In the genomic region with DNA sequence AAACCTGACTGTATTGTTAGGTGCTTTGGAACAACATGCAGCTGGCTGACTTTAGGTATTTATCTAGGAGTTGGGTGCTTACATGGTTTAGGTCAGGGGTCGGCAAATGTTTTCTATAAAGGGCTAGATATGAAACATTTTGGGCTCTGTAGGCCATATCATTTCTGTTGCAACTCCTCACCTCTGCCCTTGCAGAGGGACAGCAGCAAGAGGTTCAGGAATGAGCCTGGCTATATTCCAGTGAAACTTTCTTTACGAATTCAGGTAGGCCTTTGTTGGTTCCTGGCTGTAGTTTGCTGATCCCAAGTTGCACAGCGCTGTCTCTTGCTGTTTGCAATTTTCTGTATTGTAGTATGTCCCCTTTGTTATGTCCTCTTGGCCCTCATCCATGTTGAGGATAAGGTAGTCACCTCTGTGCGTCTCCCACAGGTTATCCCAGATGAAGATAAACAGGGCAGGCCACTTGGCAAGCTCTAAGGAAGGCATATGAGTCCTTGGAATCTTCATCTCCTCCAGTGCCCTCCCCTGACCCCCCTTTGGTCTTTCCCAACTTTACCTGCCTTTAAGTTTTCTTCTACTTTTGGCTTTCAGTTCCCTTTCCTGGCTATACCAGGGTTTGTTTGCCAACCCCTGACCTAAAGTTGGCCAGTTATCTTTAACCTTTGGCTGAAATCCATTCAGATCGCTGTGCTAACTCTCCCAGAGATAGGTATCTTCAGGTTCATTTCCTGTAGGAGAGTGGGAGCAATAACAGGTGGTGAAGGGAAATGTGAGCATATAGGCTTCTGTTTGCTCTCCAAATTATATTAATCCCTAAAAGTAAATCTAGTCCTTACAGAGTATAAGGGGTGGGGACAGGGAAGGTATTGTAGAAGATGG, we compare ENCODE assay signal across 33 cellular contexts. TPM values are rescaled to one million over a fixed set of nuclear protein-coding genes. Genes with fewer than 3 reads are reported as not detected.
DNase-seq lines count a peak whose midpoint lies in the region; ATAC-seq, FAIRE-seq and TF ChIP-seq lines count a peak whose summit lies in the region.
"Had no signal": no experiment of that assay in that cellular context is flagged by ENCODE, and none has a peak within 500 bp of the region (broad histone marks: within the 10 kb centered on the region; RNA-seq: fewer than 3 reads in every experiment).

No MANE protein-coding gene starts in this region.

- TF ChIP-seq POLR2A in testis (IDR thresholded peaks at IDR 0.05): no peak

- H3K27ac ChIP-seq in epithelial cell of prostate (peak overlapping the region; percentile 40), testis (no peak overlapping the region), left lung (no peak overlapping the region)
- H3K27ac ChIP-seq: brain microvascular endothelial cell, HL-60, lower lobe of right lung had no signal

- no peaks in the 10 kb centered on the region for H3K9me3 ChIP-seq in testis
- no peaks in the 10 kb centered on the region for H3K9me3 ChIP-seq in left lung
- H3K9me3 ChIP-seq: lower lobe of right lung had no signal

- H3K36me3 Mint-ChIP-seq in progenitor cell of endocrine pancreas (ENCODE audit: insufficient read depth): peaks cover 22% of the 10 kb centered on the region

- TF ChIP-seq CTCF in progenitor cell of endocrine pancreas (IDR thresholded peaks at IDR 0.05; ENCODE audit: unreplicated experiment): no peak
- no peak for TF ChIP-seq CTCF in testis (IDR thresholded peaks at IDR 0.05)
- TF ChIP-seq CTCF in left lung (IDR thresholded peaks at IDR 0.05): no peak

- intact Hi-C loops in testis (cut with DNase I; ENCODE audit: low total_unique reads) (no loop called here), left lung (cut with DNase I) (no loop called here)

- ATAC-seq in left lung: no peak
- ATAC-seq: activated CD8-positive, alpha-beta memory T cell treated with anti-CD3 and anti-CD28 coated beads, Interleukin-2, amount 10 ng/mL, durations not matched to agents 7 days and 5 days; activated T-cell treated with anti-CD3 and anti-CD28 coated beads, Interleukin-2, amount 50 U/mL, for 72 hours; HCT116; lower lobe of right lung; WTC11 had no signal

- H3K9me3 Mint-ChIP-seq in progenitor cell of endocrine pancreas (ENCODE audit: low read depth): no peaks in the 10 kb centered on the region
- H3K9me3 Mint-ChIP-seq: activated CD4-positive, alpha-beta T cell treated with anti-CD3 and anti-CD28 coated beads, Interleukin-2, amount 10 ng/mL, durations not matched to agents 7 days and 5 days; activated naive CD4-positive, alpha-beta T cell treated with anti-CD3 and anti-CD28 coated beads, Interleukin-2, amount 10 ng/mL, durations not matched to agents 7 days and 5 days; activated T-cell treated with anti-CD3 and anti-CD28 coated beads, Interleukin-2, amount 50 U/mL, for 72 hours; nephron; WTC11 had no signal

- peak overlapping the region; percentile 40 for H3K27ac Mint-ChIP-seq in progenitor cell of endocrine pancreas
- H3K27ac Mint-ChIP-seq: activated CD4-positive, alpha-beta T cell treated with anti-CD3 and anti-CD28 coated beads, Interleukin-2, amount 10 ng/mL, durations not matched to agents 7 days and 5 days; activated CD8-positive, alpha-beta memory T cell treated with anti-CD3 and anti-CD28 coated beads, Interleukin-2, amount 10 ng/mL, durations not matched to agents 7 days and 5 days; activated naive CD4-positive, alpha-beta T cell treated with anti-CD3 and anti-CD28 coated beads, Interleukin-2, amount 10 ng/mL, durations not matched to agents 7 days and 5 days; activated T-cell treated with anti-CD3 and anti-CD28 coated beads, Interleukin-2, amount 50 U/mL, for 72 hours; nephron; WTC11 had no signal

- H3K4me3 ChIP-seq in testis: no peak overlapping the region
- H3K4me3 ChIP-seq in left lung: no peak overlapping the region
- H3K4me3 ChIP-seq: lower lobe of right lung had no signal

- DNase-seq in HuH-7.5 (ENCODE audit: low spot score) (peak; percentile 22), NCI-H82 (lab: John Stamatoyannopoulos, UW) (peak; percentile 73), epithelial cell of prostate (ENCODE audit: low read depth, low spot score) (no peak), progenitor cell of endocrine pancreas (ENCODE audit: low spot score, unreplicated experiment) (no peak), RCC 7860 (ENCODE audit: low spot score) (no peak), testis (no peak), left lung (no peak)
- DNase-seq: activated CD4-positive, alpha-beta T cell treated with anti-CD3 and anti-CD28 coated beads, Interleukin-2, amount 10 ng/mL, durations not matched to agents 7 days and 5 days; activated CD8-positive, alpha-beta memory T cell treated with anti-CD3 and anti-CD28 coated beads, Interleukin-2, amount 10 ng/mL, durations not matched to agents 7 days and 5 days; activated naive CD4-positive, alpha-beta T cell treated with anti-CD3 and anti-CD28 coated beads, Interleukin-2, amount 10 ng/mL, durations not matched to agents 7 days and 5 days; activated T-cell treated with anti-CD3 and anti-CD28 coated beads, Interleukin-2, amount 50 U/mL, for 72 hours; brain microvascular endothelial cell; C1 segment of cervical spinal cord; Calu3; Kasumi-1; lower lobe of right lung; NCI-H1048; NCI-H187 treated with DMSO at 0.1 percent for 48 hours; NCI-H2227 treated with DMSO at 0.1 percent for 48 hours; NCI-H774; OCI-M1; retina; SHP77 treated with DMSO at 0.1 percent for 48 hours; stimulated activated CD4-positive, alpha-beta T cell treated with anti-CD3 and anti-CD28 coated beads, Interleukin-4, amount 100 ng/mL, for 1 hour; substantia nigra; SW 1271; T1000 had no signal

- no peak overlapping the region for H3K4me3 Mint-ChIP-seq in progenitor cell of endocrine pancreas (ENCODE audit: low read depth)
- H3K4me3 Mint-ChIP-seq: activated CD4-positive, alpha-beta T cell treated with anti-CD3 and anti-CD28 coated beads, Interleukin-2, amount 10 ng/mL, durations not matched to agents 7 days and 5 days; activated CD8-positive, alpha-beta memory T cell treated with anti-CD3 and anti-CD28 coated beads, Interleukin-2, amount 10 ng/mL, durations not matched to agents 7 days and 5 days; activated naive CD4-positive, alpha-beta T cell treated with anti-CD3 and anti-CD28 coated beads, Interleukin-2, amount 10 ng/mL, durations not matched to agents 7 days and 5 days; activated T-cell treated with anti-CD3 and anti-CD28 coated beads, Interleukin-2, amount 50 U/mL, for 72 hours; nephron; WTC11 had no signal

- peaks cover 17% of the 10 kb centered on the region for H3K4me1 ChIP-seq in testis
- H3K4me1 ChIP-seq in left lung: no peaks in the 10 kb centered on the region

- FAIRE-seq in RCC 7860 (lab: Jason Lieb, UNC): no peak
- FAIRE-seq: GM12892, keratinocyte had no signal

- no peaks in the 10 kb centered on the region for H3K27me3 Mint-ChIP-seq in progenitor cell of endocrine pancreas
- H3K27me3 Mint-ChIP-seq: activated CD4-positive, alpha-beta T cell treated with anti-CD3 and anti-CD28 coated beads, Interleukin-2, amount 10 ng/mL, durations not matched to agents 7 days and 5 days; activated CD8-positive, alpha-beta memory T cell treated with anti-CD3 and anti-CD28 coated beads, Interleukin-2, amount 10 ng/mL, durations not matched to agents 7 days and 5 days; activated naive CD4-positive, alpha-beta T cell treated with anti-CD3 and anti-CD28 coated beads, Interleukin-2, amount 10 ng/mL, durations not matched to agents 7 days and 5 days had no signal

- H3K27me3 ChIP-seq in testis (no peaks in the 10 kb centered on the region), left lung (no peaks in the 10 kb centered on the region)
- H3K27me3 ChIP-seq: brain microvascular endothelial cell had no signal

- WGBS in testis, 2 donors: 75 to 88% methylated on average over 5 of the region's 5 CpGs

- peaks cover 26% of the 10 kb centered on the region for H3K4me1 Mint-ChIP-seq in progenitor cell of endocrine pancreas (ENCODE audit: low read depth)
- H3K4me1 Mint-ChIP-seq: WTC11 had no signal

- H3K36me3 ChIP-seq in testis (ENCODE audit: low read depth, missing control alignments) (no peaks in the 10 kb centered on the region), left lung (peaks cover 0 to 40% of the 10 kb centered on the region in 2 donors)

RNA-seq across cellular contexts. Expression of a gene that starts 36.1 kb away (rescaled TPM):
- total RNA-seq in progenitor cell of endocrine pancreas (82.1 and 93.6 TPM in 2 replicates), testis (10 to 100 TPM; 64.2 to 70.1 TPM), left lung (10 to 100 TPM; 53.8 to 60.6 TPM)
- 38.5 TPM for polyA plus RNA-seq in testis (ENCODE audit: insufficient read depth, low read depth, low replicate concordance)

RNA-seq across cellular contexts. Expression of a gene that starts 36.5 kb away (rescaled TPM):
- total RNA-seq in progenitor cell of endocrine pancreas (147 and 162 TPM in 2 replicates), testis (10 to 100 TPM; 61.9 to 71.2 TPM), left lung (100 to 1,000 TPM in 1 of 2 donors, 10 to 100 TPM in 1; 91.6 to 112 TPM)
- polyA plus RNA-seq in testis (ENCODE audit: insufficient read depth, low read depth, low replicate concordance): 49.6 TPM

Comparison
In these comparisons a context has a peak if more than half of its experiments do, and no peak if none do; other contexts are left out.
1. DNase-seq: peak in HuH-7.5 (single experiment) and NCI-H82 (single experiment); none in epithelial cell of prostate (single experiment), progenitor cell of endocrine pancreas (single experiment), RCC 7860 (single experiment), testis (single experiment) and left lung (0 of 2).